In genomic region chr4:14650127-14650526, GRCh38 we compare ENCODE assay signal across 1 cellular context.
TF ChIP-seq lines count a peak whose summit lies in the region.

No MANE protein-coding gene starts in this region.

TF ChIP-seq in IMR-90, 13 proteins besides CTCF, POLR2A, EP300 and RAD21 (continued from another document):
- no peak for TF ChIP-seq USF2 (IDR thresholded peaks at IDR 0.05; ENCODE audit: low read depth, low read length)
- no peak for TF ChIP-seq MAZ (IDR thresholded peaks at IDR 0.05; ENCODE audit: borderline replicate concordance, low read depth, low read length)
- TF ChIP-seq CHD1 (IDR thresholded peaks at IDR 0.05; ENCODE audit: low read depth, low read length) = no peak
- no peak for TF ChIP-seq FOS (IDR thresholded peaks at IDR 0.05; ENCODE audit: low read depth, low read length)
- TF ChIP-seq RFX5 (IDR thresholded peaks at IDR 0.05; ENCODE audit: low read depth, low read length) = no peak
- TF ChIP-seq MXI1 (IDR thresholded peaks at IDR 0.05; ENCODE audit: borderline replicate concordance, low read depth, low read length) = no peak
- TF ChIP-seq NFE2L2 (IDR thresholded peaks at IDR 0.05; ENCODE audit: low read depth, low read length) = no peak
- TF ChIP-seq BHLHE40 (IDR thresholded peaks at IDR 0.05; ENCODE audit: low read depth, low read length) = no peak
- TF ChIP-seq MAFK (IDR thresholded peaks at IDR 0.05; ENCODE audit: low read depth, low read length) = no peak
- no peak for TF ChIP-seq SMC3 (IDR thresholded peaks at IDR 0.05; ENCODE audit: low read depth, low read length)
